ENCODE assay signal across 8 cellular contexts in the genomic region with DNA sequence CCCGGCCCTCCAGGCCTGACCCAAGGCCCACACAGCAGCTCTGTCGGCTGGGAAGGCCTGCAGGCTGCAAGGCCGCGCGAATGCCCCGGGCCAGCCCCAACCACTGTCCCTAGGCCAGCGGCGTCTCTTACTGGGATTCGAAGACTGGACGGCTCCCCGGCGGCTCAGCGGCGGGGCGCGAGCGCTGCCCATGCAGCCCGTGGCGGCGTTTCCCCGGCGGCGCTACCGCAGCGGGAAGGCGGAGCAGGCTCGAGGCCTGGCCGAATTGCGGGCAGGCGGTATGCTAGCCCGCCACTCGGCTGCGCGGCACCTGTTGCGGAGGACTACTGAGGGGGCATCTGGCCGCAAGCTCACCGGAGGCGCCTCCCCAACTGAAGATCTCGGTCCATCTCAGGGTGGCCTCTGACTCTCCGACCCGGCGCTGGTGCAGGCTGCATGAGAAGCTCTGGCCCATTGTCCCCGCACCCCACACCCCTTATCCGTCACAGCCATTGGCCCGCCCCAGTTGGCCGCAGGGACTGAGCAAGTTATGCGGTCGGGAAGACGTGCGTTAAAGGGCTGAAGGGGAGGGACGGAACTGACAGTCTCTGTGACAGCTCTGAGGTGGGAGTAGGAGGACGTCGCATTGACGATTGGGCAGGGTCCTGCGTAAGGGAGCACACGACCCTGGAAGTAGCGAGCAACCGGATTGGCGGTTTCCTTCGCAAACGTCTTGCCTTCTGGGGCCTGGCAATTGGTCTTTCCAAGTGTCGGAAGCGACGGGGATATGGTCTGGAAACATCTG.
A peak's percentile ranks its signal among the peaks of the same experiment; 100 is the strongest.
DNase-seq lines count a peak whose midpoint lies in the region; ATAC-seq, FAIRE-seq and TF ChIP-seq lines count a peak whose summit lies in the region.

No MANE protein-coding gene starts in this region.

- H3K27ac ChIP-seq in small intestine (ENCODE audit: low read depth in 1 of 2, low read length in 1 of 2) (peak overlapping the region in 1 of 2 donors; percentile 73), OCI-LY7 (ENCODE audit: low read depth, low read length, poor library complexity, severe bottlenecking) (no peak overlapping the region)

- ATAC-seq in GM19397 (IDR thresholded peaks at IDR 0.05; ENCODE audit: unreplicated experiment) (peak; percentile 66), T-helper 17 cell (peak; percentile 50)

- WGBS in small intestine, 3 donors: 2 to 3% methylated on average over 21 to 64 of the region's 64 CpGs; no CpG with 5 or more reads in 1 of the 3 donors

- H3K4me3 Mint-ChIP-seq in T-helper 17 cell: peak overlapping the region; percentile 82

- DNase-seq in T-helper 17 cell (no peak), fibroblast of villous mesenchyme (ENCODE audit: low read depth) (peak; percentile 73), small intestine (peak; percentile 57), GM12891 (ENCODE audit: insufficient read length, low spot score) (no peak), OCI-LY7 (ENCODE audit: low spot score) (no peak), NCI-H1092 treated with DMSO at 0.1 percent for 48 hours (lab: John Stamatoyannopoulos, UW) (no peak), GM19238 (ENCODE audit: insufficient read length, low spot score) (no peak)

- CTCF ChIA-PET in OCI-LY7 (lab: Charles Lee; ENCODE audit: unreplicated experiment): no interaction called here

- peaks cover 11% of the 10 kb centered on the region for H3K27me3 Mint-ChIP-seq in T-helper 17 cell

- BruUV-seq in OCI-LY7 (replicated peaks; lab: Mats Ljungman, UMichigan): no TSS peak

- H3K4me3 ChIP-seq in fibroblast of villous mesenchyme (ENCODE audit: low read depth, low read length) (peak overlapping the region; percentile 61), small intestine (ENCODE audit: low read depth in 1 of 2, low read length in 2 of 2) (peak overlapping the region in 1 of 2 donors; percentile 67), OCI-LY7 (ENCODE audit: low read depth, low read length, poor library complexity, severe bottlenecking) (no peak overlapping the region)

- no peaks in the 10 kb centered on the region for H3K79me2 ChIP-seq in OCI-LY7 (ENCODE audit: insufficient read depth, low read depth, low read length)

- intact Hi-C loops in OCI-LY7 (cut with micrococcal nuclease; ENCODE audit: unreplicated experiment): no loop called here

- FAIRE-seq in small intestine (lab: Jason Lieb, UNC): no peak
- no peak for FAIRE-seq in GM12891 (lab: Jason Lieb, UNC)

- TF ChIP-seq CTCF in fibroblast of villous mesenchyme (IDR thresholded peaks at IDR 0.05; ENCODE audit: insufficient read depth, low read depth, low read length): no peak
- no peak for TF ChIP-seq CTCF in OCI-LY7 (conservative IDR thresholded peaks at IDR 0.05; ENCODE audit: low read length)

- H4K20me1 ChIP-seq in OCI-LY7 (ENCODE audit: insufficient read depth, low read length): no peaks in the 10 kb centered on the region

- H3K4me2 ChIP-seq in OCI-LY7 (ENCODE audit: low read length): no peak overlapping the region

- H3K9me2 ChIP-seq in OCI-LY7 (ENCODE audit: insufficient read depth, low read length): no peaks in the 10 kb centered on the region

- H2AFZ ChIP-seq in OCI-LY7 (ENCODE audit: low read length): no peak overlapping the region

- peaks cover 3% of the 10 kb centered on the region for H3K4me1 Mint-ChIP-seq in T-helper 17 cell

- POLR2A ChIA-PET in OCI-LY7 (lab: Charles Lee): no interaction called here

- H3K36me3 ChIP-seq in small intestine (ENCODE audit: control insufficient read depth in 2 of 2, insufficient read depth in 2 of 2, low read length in 2 of 2) (no peaks in the 10 kb centered on the region), OCI-LY7 (ENCODE audit: insufficient read depth, low read length) (no peaks in the 10 kb centered on the region)

- H3K4me1 ChIP-seq in small intestine (ENCODE audit: control insufficient read depth in 2 of 2, insufficient read depth in 1 of 2, low read depth in 1 of 2, low read length in 1 of 2) (no peaks in the 10 kb centered on the region), OCI-LY7 (ENCODE audit: insufficient read depth, low read length, poor library complexity, severe bottlenecking) (no peaks in the 10 kb centered on the region)

- no peaks in the 10 kb centered on the region for H3K9me3 ChIP-seq in T-helper 17 cell (ENCODE audit: control insufficient read depth, low read length, poor library complexity, severe bottlenecking)
- no peaks in the 10 kb centered on the region for H3K9me3 ChIP-seq in small intestine (ENCODE audit: control insufficient read depth, low read depth)
- no peaks in the 10 kb centered on the region for H3K9me3 ChIP-seq in OCI-LY7 (ENCODE audit: low read length)

- no peaks in the 10 kb centered on the region for H3K36me3 Mint-ChIP-seq in T-helper 17 cell (ENCODE audit: low read depth)

- H3K27me3 ChIP-seq in small intestine (ENCODE audit: control insufficient read depth in 2 of 2, insufficient read depth in 2 of 2, low read length in 2 of 2): no peaks in the 10 kb centered on the region

- H3K27ac Mint-ChIP-seq in T-helper 17 cell: no peak overlapping the region

- no peak for TF ChIP-seq POLR2A in GM12891 (IDR thresholded peaks at IDR 0.05; ENCODE audit: low read depth, low read length)

TF ChIP-seq in GM12891, 5 proteins besides CTCF, POLR2A, EP300 and RAD21:
- TF ChIP-seq SPI1 (IDR thresholded peaks at IDR 0.05; ENCODE audit: low read depth, low read length) (no peak), POU2F2 (IDR thresholded peaks at IDR 0.05; ENCODE audit: low read depth, low read length) (no peak)

Comparison
In these comparisons a context has a peak if more than half of its experiments do, and no peak if none do; other contexts are left out.
1. DNase-seq: peak in fibroblast of villous mesenchyme (single experiment) and small intestine (single experiment); none in T-helper 17 cell (0 of 3), GM12891 (single experiment), OCI-LY7 (single experiment), NCI-H1092 treated with DMSO at 0.1 percent for 48 hours (single experiment) and GM19238 (single experiment).